18 cellular contexts compared by ENCODE assay signal in the genomic region with DNA sequence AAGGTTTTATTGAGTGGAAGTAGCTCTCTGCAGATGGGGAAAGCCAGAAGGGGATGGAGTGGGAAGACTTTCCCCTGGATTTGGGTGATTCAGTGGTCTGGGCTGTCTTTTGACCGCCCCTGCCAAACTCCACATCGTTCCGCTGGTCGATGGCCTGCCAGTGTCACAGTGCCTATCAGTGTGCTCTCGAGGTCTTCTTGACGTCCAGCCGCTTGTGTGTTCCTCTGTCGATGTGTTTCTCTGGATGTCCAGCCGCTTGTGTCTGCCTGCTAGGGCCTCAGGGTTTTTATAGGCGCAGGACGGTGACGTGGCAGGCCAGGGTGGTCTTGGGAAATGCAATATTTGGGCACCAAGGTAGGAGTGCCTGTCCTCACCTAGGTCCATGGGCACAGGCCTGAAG.
DNase-seq lines count a peak whose midpoint lies in the region; ATAC-seq, FAIRE-seq and TF ChIP-seq lines count a peak whose summit lies in the region.
"Had no signal": no experiment of that assay in that cellular context is flagged by ENCODE, and none has a peak within 500 bp of the region (broad histone marks: within the 10 kb centered on the region; RNA-seq: fewer than 3 reads in every experiment).

No MANE protein-coding gene starts in this region.

- no peaks in the 10 kb centered on the region for H3K9me3 ChIP-seq in kidney (ENCODE audit: control insufficient read depth in 1 of 2, low read length in 2 of 2)

- no peak for ATAC-seq in GM21717 (IDR thresholded peaks at IDR 0.05; ENCODE audit: unreplicated experiment)

- H3K9ac ChIP-seq in kidney (ENCODE audit: low read length in 2 of 2), result no peak overlapping the region

- peaks cover 8% of the 10 kb centered on the region for H3K36me3 Mint-ChIP-seq in nephron progenitor cell (ENCODE audit: low read depth)
- H3K36me3 Mint-ChIP-seq: CD4-positive, alpha-beta memory T cell had no signal

- FAIRE-seq in kidney (lab: Jason Lieb, UNC), result no peak
- FAIRE-seq: GM12891, GM19239 had no signal

- no peak overlapping the region for H3K4me3 Mint-ChIP-seq in nephron progenitor cell

- no peaks in the 10 kb centered on the region for H3K27me3 Mint-ChIP-seq in nephron progenitor cell (ENCODE audit: low read depth, poor library complexity)
- H3K27me3 Mint-ChIP-seq: CD4-positive, alpha-beta memory T cell had no signal

- H3K9me3 Mint-ChIP-seq in nephron progenitor cell, result peaks cover 25% of the 10 kb centered on the region

- H3K4me1 ChIP-seq in kidney (ENCODE audit: control insufficient read depth in 1 of 2, insufficient read depth in 1 of 2, low read depth in 1 of 2, low read length in 2 of 2), result no peaks in the 10 kb centered on the region

- H3K4me3 ChIP-seq in kidney (ENCODE audit: low read length in 2 of 2), result no peak overlapping the region

- no peaks in the 10 kb centered on the region for H3K36me3 ChIP-seq in kidney (ENCODE audit: control insufficient read depth in 1 of 2, insufficient read depth in 2 of 2, low read length in 2 of 2)

- no peaks in the 10 kb centered on the region for H3K4me1 Mint-ChIP-seq in nephron progenitor cell
- H3K4me1 Mint-ChIP-seq: CD4-positive, alpha-beta memory T cell had no signal

- H3K27ac ChIP-seq in kidney (ENCODE audit: low read depth in 2 of 2, low read length in 2 of 2), result no peak overlapping the region

- no peak for TF ChIP-seq CTCF in kidney (IDR thresholded peaks at IDR 0.05; ENCODE audit: borderline replicate concordance, extremely low read depth, insufficient read depth)
- TF ChIP-seq CTCF in nephron progenitor cell (IDR thresholded peaks at IDR 0.05), result no peak

- peak; percentile 2 for DNase-seq in UCSD-AML1 (lab: John Stamatoyannopoulos, UW; ENCODE audit: unreplicated experiment)
- peak; percentile 49 for DNase-seq in kidney
- DNase-seq in nephron progenitor cell, result no peak
- no peak for DNase-seq in ecto neural progenitor cell (ENCODE audit: low spot score)
- no peak for DNase-seq in stimulated activated CD4-positive, alpha-beta T cell treated with anti-CD3 and anti-CD28 coated beads, Interleukin-4, amount 100 ng/mL, for 4 hours
- no peak for DNase-seq in cortex of kidney (lab: John Stamatoyannopoulos, UW)
- DNase-seq: C1 segment of cervical spinal cord, Calu3, COR-L47, DMS79 treated with DMSO at 0.1 percent for 48 hours, GF-D8, GOT3, H7, HCEC 1CT had no signal

- intact Hi-C loops in kidney (cut with DNase I), result no loop called here

- peak overlapping the region; percentile 64 for H3K27ac Mint-ChIP-seq in nephron progenitor cell
- H3K27ac Mint-ChIP-seq: CD4-positive, alpha-beta memory T cell had no signal

Comparison
In these comparisons a context has a peak if more than half of its experiments do, and no peak if none do; other contexts are left out.
1. DNase-seq: peak in UCSD-AML1 (single experiment) and kidney (single experiment); none in nephron progenitor cell (single experiment), ecto neural progenitor cell (single experiment), stimulated activated CD4-positive, alpha-beta T cell treated with anti-CD3 and anti-CD28 coated beads, Interleukin-4, amount 100 ng/mL, for 4 hours (0 of 2) and cortex of kidney (single experiment).